In genomic region chr17:49217651-49218413, GRCh38 we compare ENCODE assay signal across 7 cellular contexts. TPM values are rescaled to one million over a fixed set of nuclear protein-coding genes. Genes with fewer than 3 reads are reported as not detected.
DNase-seq lines count a peak whose midpoint lies in the region; ATAC-seq and TF ChIP-seq lines count a peak whose summit lies in the region.

No MANE protein-coding gene starts in this region.

- ATAC-seq in left lung: peak; percentile 69
- peak; percentile 50 for ATAC-seq in aorta (ENCODE audit: low FRiP score)

- DNase-seq in GM19240 (ENCODE audit: insufficient read length, low spot score) (peak; percentile 63), left lung (peak; percentile 87 to 90), aorta (peak in 1 of 2 donors; percentile 88), kidney tubule cell (ENCODE audit: low spot score) (no peak), cerebellum (ENCODE audit: low spot score) (no peak)
- DNase-seq in Jurkat, Clone E6-1 (ENCODE audit: low read depth, low spot score): peak; percentile 94
- DNase-seq in activated CD8-positive, alpha-beta memory T cell treated with anti-CD3 and anti-CD28 coated beads, Interleukin-2, amount 50 U/mL, for 4 hours: peak; percentile 68

- H3K27me3 ChIP-seq in left lung (peaks cover 0 to 35% of the 10 kb centered on the region in 2 donors), aorta (ENCODE audit: control insufficient read depth in 1 of 2, insufficient read depth in 2 of 2, low read length in 1 of 2) (no peaks in the 10 kb centered on the region)

- H3K4me1 ChIP-seq in left lung: peaks cover 4 to 83% of the 10 kb centered on the region in 2 donors
- no peaks in the 10 kb centered on the region for H3K4me1 ChIP-seq in aorta (ENCODE audit: control insufficient read depth in 1 of 2, insufficient read depth in 2 of 2, low read length in 2 of 2)

- H3K9me3 ChIP-seq in left lung (no peaks in the 10 kb centered on the region), aorta (ENCODE audit: control insufficient read depth, low read length) (no peaks in the 10 kb centered on the region)

- peak overlapping the region; percentile 15 for H3K4me3 ChIP-seq in Jurkat, Clone E6-1 (ENCODE audit: low read length)
- H3K4me3 ChIP-seq in left lung: no peak overlapping the region
- no peak overlapping the region for H3K4me3 ChIP-seq in aorta (ENCODE audit: low read length in 2 of 2)

- intact Hi-C loops in left lung (cut with DNase I) (no loop called here), aorta (cut with DNase I) (no loop called here)

- TF ChIP-seq CTCF in left lung (IDR thresholded peaks at IDR 0.05): no peak

- H3K36me3 ChIP-seq in left lung: peaks cover 0 to 8% of the 10 kb centered on the region in 2 donors
- no peaks in the 10 kb centered on the region for H3K36me3 ChIP-seq in aorta (ENCODE audit: control insufficient read depth in 1 of 2, insufficient read depth in 2 of 2, low read length in 1 of 2)

- 75 to 79% methylated on average over 16 to 17 of the region's 17 CpGs for WGBS in aorta, 2 donors

- peak overlapping the region; percentile 67 to 91 for H3K27ac ChIP-seq in left lung
- no peak overlapping the region for H3K27ac ChIP-seq in aorta (ENCODE audit: low read depth in 1 of 2, low read length in 2 of 2)

RNA-seq across cellular contexts. Expression of gene ABI3, which starts 7.3 kb away (rescaled TPM):
- polyA plus RNA-seq in Jurkat, Clone E6-1 (2012; ENCODE audit: insufficient read depth, insufficient read length): 19.8 TPM
- 10 to 100 TPM; 10.8 to 23.8 TPM for total RNA-seq in left lung
- total RNA-seq in aorta: 10 to 100 TPM in 1 of 2 donors, 1 to 10 TPM in 1; 8.8 to 12.3 TPM
- polyA plus RNA-seq in aorta: 1 to 10 TPM in 1 of 2 donors, under 1 TPM in 1; 0.77 to 3.5 TPM
- 1.00 TPM for total RNA-seq in cerebellum

RNA-seq across cellular contexts. Expression of gene GNGT2, which starts 7.5 kb away (rescaled TPM):
- polyA plus RNA-seq in Jurkat, Clone E6-1 (2012; ENCODE audit: insufficient read depth, insufficient read length): 33.7 TPM
- total RNA-seq in left lung (1 to 10 TPM; 3.6 to 4.8 TPM), aorta (1 to 10 TPM; 1.6 to 1.8 TPM), cerebellum (not detected)
- 1 to 10 TPM in 1 of 2 donors, under 1 TPM in 1; 1.00 to 4.0 TPM for polyA plus RNA-seq in aorta

RNA-seq across cellular contexts. Expression of gene PHOSPHO1, which starts 12.8 kb away (rescaled TPM):
- polyA plus RNA-seq in Jurkat, Clone E6-1 (2012; ENCODE audit: insufficient read depth, insufficient read length): 2.9 TPM
- total RNA-seq in left lung (1 to 10 TPM; 1.0 to 2.0 TPM), aorta (1 to 10 TPM; 2.0 TPM), cerebellum (2.6 TPM)
- polyA plus RNA-seq in aorta: under 1 TPM in 1 of 2 donors, not detected in 1; 0.72 TPM

Comparison
In these comparisons a context has a peak if more than half of its experiments do, and no peak if none do; other contexts are left out.
1. DNase-seq: peak in GM19240 (single experiment), Jurkat, Clone E6-1 (single experiment), activated CD8-positive, alpha-beta memory T cell treated with anti-CD3 and anti-CD28 coated beads, Interleukin-2, amount 50 U/mL, for 4 hours (single experiment) and left lung (2 of 2); none in kidney tubule cell (single experiment) and cerebellum (single experiment).
2. H3K27ac ChIP-seq: peak in left lung (2 of 2); none in aorta (0 of 2).